ENCODE assay signal across 17 cellular contexts in genomic region chr2:130887643-130888042, GRCh38. TPM values are rescaled to one million over a fixed set of nuclear protein-coding genes. Genes with fewer than 3 reads are reported as not detected.
DNase-seq lines count a peak whose midpoint lies in the region; ATAC-seq and TF ChIP-seq lines count a peak whose summit lies in the region.
"Had no signal": no experiment of that assay in that cellular context is flagged by ENCODE, and none has a peak within 500 bp of the region (broad histone marks: within the 10 kb centered on the region; RNA-seq: fewer than 3 reads in every experiment).

No MANE protein-coding gene starts in this region.

- no peak overlapping the region for H3K27ac ChIP-seq in breast epithelium
- no peak overlapping the region for H3K27ac ChIP-seq in mesenchymal stem cell (ENCODE audit: low read length, poor library complexity, severe bottlenecking)
- H3K27ac ChIP-seq: A549, GM23248 had no signal

- peak overlapping the region; percentile 42 for H2AFZ ChIP-seq in mesenchymal stem cell (ENCODE audit: low read depth, low read length)
- H2AFZ ChIP-seq: GM23248 had no signal

- ATAC-seq in stimulated activated naive B cell treated with anti-CD40 and anti-IgM and Interleukin-4, amounts not matched to agents 10 μg/mL and 1 μg/mL and 100 μg/mL, for 72 hours (replicated peaks) = no peak
- no peak for ATAC-seq in left lobe of liver
- ATAC-seq: A549; CD8-positive, alpha-beta T cell; HCT116 had no signal

- H3K4ac ChIP-seq in mesenchymal stem cell (ENCODE audit: low read depth in 1 of 2, low read length in 2 of 2) = no peak overlapping the region

- 83% methylated on average over 6 of the region's 6 CpGs for WGBS in mesenchymal stem cell

- H3K4me1 ChIP-seq in breast epithelium (no peaks in the 10 kb centered on the region), mesenchymal stem cell (ENCODE audit: control insufficient read depth, insufficient read depth, low read depth, low read length) (no peaks in the 10 kb centered on the region)
- H3K4me1 ChIP-seq: A549, Caco-2 had no signal

- in situ Hi-C loops in GM13976 (cut with MboI; ENCODE audit: low sequenced_read_pairs, unreplicated experiment) = no loop called here

- TF ChIP-seq POLR2A in breast epithelium (IDR thresholded peaks at IDR 0.05) = no peak

- H2BK15ac ChIP-seq in mesenchymal stem cell (ENCODE audit: low read depth, poor library complexity, severe bottlenecking) = no peak overlapping the region

- POLR2A ChIA-PET in MCF 10A (lab: Yijun Ruan, JAX) = interaction anchor here (0.7 to 1.7 kb wide), 2 partner anchors 19 to 20 kb away, joined by 3 read pairs; no protein-coding TSS in a partner anchor

- peaks cover 27% of the 10 kb centered on the region for H3K4me1 Mint-ChIP-seq in MCF 10A (ENCODE audit: insufficient read depth, unreplicated experiment)
- no peaks in the 10 kb centered on the region for H3K4me1 Mint-ChIP-seq in stimulated activated naive B cell treated with anti-CD40 and anti-IgM and Interleukin-4, amounts not matched to agents 10 μg/mL and 1 μg/mL and 100 μg/mL, for 72 hours

- H3K4me2 ChIP-seq in mesenchymal stem cell (ENCODE audit: low read length, poor library complexity, severe bottlenecking) = no peak overlapping the region
- H3K4me2 ChIP-seq: A549 had no signal

- H2AK5ac ChIP-seq in mesenchymal stem cell (ENCODE audit: low read length, severe bottlenecking) = no peak overlapping the region

- no peak for DNase-seq in MCF 10A (ENCODE audit: unreplicated experiment)
- no peak for DNase-seq in breast epithelium (ENCODE audit: low spot score in 2 of 2)
- no peak for DNase-seq in mesenchymal stem cell
- DNase-seq in stimulated activated naive B cell treated with anti-CD40 and anti-IgM and Interleukin-4, amounts not matched to agents 10 μg/mL and 1 μg/mL and 100 μg/mL, for 72 hours = no peak
- no peak for DNase-seq in left lobe of liver (ENCODE audit: low spot score)
- no peak for DNase-seq in GM13976 (ENCODE audit: low spot score)
- DNase-seq: 8988T; ACHN; C1 segment of cervical spinal cord; Caco-2; CD8-positive, alpha-beta T cell; DMS153; DND-41; GM23248; H7 had no signal

- H2BK5ac ChIP-seq in mesenchymal stem cell (ENCODE audit: low read depth, low read length, poor library complexity, severe bottlenecking) = no peak overlapping the region

- H4K8ac ChIP-seq in mesenchymal stem cell (ENCODE audit: low read length) = no peak overlapping the region

- H3K4me3 Mint-ChIP-seq in MCF 10A (ENCODE audit: unreplicated experiment) = no peak overlapping the region
- H3K4me3 Mint-ChIP-seq in stimulated activated naive B cell treated with anti-CD40 and anti-IgM and Interleukin-4, amounts not matched to agents 10 μg/mL and 1 μg/mL and 100 μg/mL, for 72 hours = no peak overlapping the region
- H3K4me3 Mint-ChIP-seq: CD8-positive, alpha-beta T cell had no signal

- peak overlapping the region; percentile 44 for H3K27ac Mint-ChIP-seq in MCF 10A (ENCODE audit: low read depth, unreplicated experiment)
- peak overlapping the region; percentile 9 for H3K27ac Mint-ChIP-seq in stimulated activated naive B cell treated with anti-CD40 and anti-IgM and Interleukin-4, amounts not matched to agents 10 μg/mL and 1 μg/mL and 100 μg/mL, for 72 hours
- H3K27ac Mint-ChIP-seq: CD8-positive, alpha-beta T cell had no signal

- no peaks in the 10 kb centered on the region for H3K27me3 ChIP-seq in breast epithelium
- peaks cover 0 to 5% of the 10 kb centered on the region in 2 experiments for H3K27me3 ChIP-seq in mesenchymal stem cell (ENCODE audit: control insufficient read depth in 1 of 2, insufficient read depth in 1 of 2, low read length in 2 of 2)

- H3K36me3 Mint-ChIP-seq in MCF 10A (ENCODE audit: insufficient read depth, unreplicated experiment) = peaks cover 13% of the 10 kb centered on the region
- H3K36me3 Mint-ChIP-seq in stimulated activated naive B cell treated with anti-CD40 and anti-IgM and Interleukin-4, amounts not matched to agents 10 μg/mL and 1 μg/mL and 100 μg/mL, for 72 hours = no peaks in the 10 kb centered on the region
- H3K36me3 Mint-ChIP-seq: CD8-positive, alpha-beta T cell had no signal

- CTCF ChIA-PET in MCF 10A (lab: Yijun Ruan, JAX) = interaction anchor here (0.6 to 2.6 kb wide), 5 partner anchors 12 to 33 kb away, joined by 3 to 7 read pairs (median 4); no protein-coding TSS in a partner anchor

- H2BK120ac ChIP-seq in mesenchymal stem cell (ENCODE audit: low read depth, low read length) = no peak overlapping the region

- H3K18ac ChIP-seq in mesenchymal stem cell (ENCODE audit: low read depth in 1 of 2, low read length in 2 of 2) = no peak overlapping the region

- no peaks in the 10 kb centered on the region for H3K79me1 ChIP-seq in mesenchymal stem cell (replicated peaks; ENCODE audit: low read length, poor library complexity, severe bottlenecking)

- H3K9me3 ChIP-seq in breast epithelium (no peaks in the 10 kb centered on the region), mesenchymal stem cell (ENCODE audit: control insufficient read depth, low read length) (no peaks in the 10 kb centered on the region)
- H3K9me3 ChIP-seq: A549, Caco-2 had no signal

- no peak overlapping the region for H3K23ac ChIP-seq in mesenchymal stem cell (ENCODE audit: low read length in 2 of 2)

- H3K9ac ChIP-seq in mesenchymal stem cell (ENCODE audit: low read length) = no peak overlapping the region
- H3K9ac ChIP-seq: GM23248 had no signal

- no peaks in the 10 kb centered on the region for H3K27me3 Mint-ChIP-seq in MCF 10A (ENCODE audit: insufficient read depth, unreplicated experiment)
- peaks cover 9 to 22% of the 10 kb centered on the region in 2 donors for H3K27me3 Mint-ChIP-seq in stimulated activated naive B cell treated with anti-CD40 and anti-IgM and Interleukin-4, amounts not matched to agents 10 μg/mL and 1 μg/mL and 100 μg/mL, for 72 hours

- no peak overlapping the region for H2BK12ac ChIP-seq in mesenchymal stem cell (ENCODE audit: low read length in 2 of 2)

- TF ChIP-seq CTCF in MCF 10A (IDR thresholded peaks at IDR 0.05; ENCODE audit: unreplicated experiment) (no peak), breast epithelium (IDR thresholded peaks at IDR 0.05) (no peak), GM13976 (IDR thresholded peaks at IDR 0.05; ENCODE audit: borderline replicate concordance, control extremely low read depth, extremely low read depth, insufficient read depth, missing control alignments) (no peak)

- H3K36me3 ChIP-seq in breast epithelium (no peaks in the 10 kb centered on the region), mesenchymal stem cell (ENCODE audit: control insufficient read depth in 1 of 2, insufficient read depth in 2 of 2, low read depth in 1 of 2, low read length in 2 of 2) (no peaks in the 10 kb centered on the region)

- H3K9me3 Mint-ChIP-seq in MCF 10A (ENCODE audit: unreplicated experiment) = no peaks in the 10 kb centered on the region
- H3K9me3 Mint-ChIP-seq in stimulated activated naive B cell treated with anti-CD40 and anti-IgM and Interleukin-4, amounts not matched to agents 10 μg/mL and 1 μg/mL and 100 μg/mL, for 72 hours = peaks cover 2 to 4% of the 10 kb centered on the region in 2 donors
- H3K9me3 Mint-ChIP-seq: CD8-positive, alpha-beta T cell had no signal

- H3K14ac ChIP-seq in mesenchymal stem cell (ENCODE audit: low read length in 2 of 2) = no peak overlapping the region

- no peak overlapping the region for H4K91ac ChIP-seq in mesenchymal stem cell (ENCODE audit: low read length)

- BruUV-seq in MCF 10A (replicated peaks; lab: Mats Ljungman, UMichigan) = no TSS peak

- H3K4me3 ChIP-seq in breast epithelium (no peak overlapping the region), mesenchymal stem cell (ENCODE audit: insufficient read depth in 1 of 2, low read depth in 1 of 2, low read length in 2 of 2) (no peak overlapping the region)
- H3K4me3 ChIP-seq: A549, GM23248 had no signal

- intact Hi-C loops in MCF 10A (cut with micrococcal nuclease) (no loop called here), breast epithelium (cut with DNase I; ENCODE audit: low total_unique reads) (no loop called here)

RNA-seq across cellular contexts. Expression of gene ARHGEF4, which starts 50.9 kb away (rescaled TPM):
- total RNA-seq in MCF 10A (2022) = 52.0 and 59.3 TPM in 2 replicates
- total RNA-seq in breast epithelium = 10 to 100 TPM in 1 of 3 donors, 1 to 10 TPM in 2; 7.5 to 10.1 (median 8.0) TPM
- polyA plus RNA-seq in mesenchymal stem cell (2013, experiment 1 of 2) = 0.37 TPM
- polyA plus RNA-seq in mesenchymal stem cell (2013, experiment 2 of 2) = 0.60 TPM
- 1.3 TPM for total RNA-seq in left lobe of liver
